Comparison of ENCODE assay signal across 7 cellular contexts in genomic region chr1:228702433-228702832, GRCh38. TPM values are rescaled to one million over a fixed set of nuclear protein-coding genes. Genes with fewer than 3 reads are reported as not detected.
"Had no signal": no experiment of that assay in that cellular context is flagged by ENCODE, and none has a peak within 500 bp of the region (broad histone marks: within the 10 kb centered on the region; RNA-seq: fewer than 3 reads in every experiment).

No MANE protein-coding gene starts in this region.

- H3K36me3 Mint-ChIP-seq: IgD-negative memory B cell had no signal

- H3K4me2 ChIP-seq: KMS-11 had no signal

- H3K27ac Mint-ChIP-seq: H9, HFFc6, IgD-negative memory B cell had no signal

- H3K4me3 ChIP-seq: GM23248 had no signal

- H3K9me3 Mint-ChIP-seq: H9, HFFc6 had no signal

- H2AFZ ChIP-seq: GM23248 had no signal

- DNase-seq: GM23248, H9, HCEC 1CT, HFFc6, KBM-7 had no signal

- H3K4me3 Mint-ChIP-seq: H9, HFFc6, IgD-negative memory B cell had no signal

- H3K4me1 Mint-ChIP-seq: IgD-negative memory B cell had no signal

- H3K9ac ChIP-seq: GM23248, KMS-11 had no signal

- H3K27ac ChIP-seq: GM23248, KMS-11 had no signal

RNA-seq across cellular contexts. Expression of gene RHOU, which starts 32.8 kb away (rescaled TPM):
- polyA plus RNA-seq: IgD-negative memory B cell had no signal
